Comparison of ENCODE assay signal across 19 cellular contexts in the genomic region with DNA sequence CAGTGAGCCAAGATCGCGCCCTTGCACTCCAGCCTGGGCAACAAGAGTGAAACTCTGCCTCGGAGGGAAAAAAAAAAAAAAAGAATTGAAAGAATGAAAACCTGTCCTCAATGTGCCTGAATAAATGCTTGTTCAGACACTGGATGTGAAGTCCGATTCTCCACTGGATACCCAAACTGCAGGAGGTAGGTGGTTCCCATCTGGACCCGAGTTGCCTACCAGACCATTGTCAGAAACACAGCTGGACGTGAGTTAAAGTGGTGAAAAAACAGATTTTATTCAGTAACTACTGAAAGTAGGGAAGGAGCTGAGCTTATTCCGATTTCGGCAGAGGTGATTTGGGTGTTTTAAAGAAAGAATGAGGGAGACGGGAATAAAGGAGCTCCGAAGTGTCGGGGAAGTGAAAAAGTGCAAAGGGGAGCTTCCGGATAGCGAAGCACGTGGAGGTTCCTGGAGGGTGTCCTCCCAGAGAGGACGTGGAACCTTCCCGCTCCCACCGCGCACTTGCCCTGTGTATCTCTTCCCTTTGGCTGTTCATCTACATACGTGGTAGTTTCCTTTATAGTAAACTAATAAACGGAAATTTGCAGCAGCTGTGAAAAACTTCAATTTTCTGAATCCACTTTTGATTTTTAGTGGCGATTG. TPM values are rescaled to one million over a fixed set of nuclear protein-coding genes. Genes with fewer than 3 reads are reported as not detected.
DNase-seq lines count a peak whose midpoint lies in the region; ATAC-seq and TF ChIP-seq lines count a peak whose summit lies in the region.
"Had no signal": no experiment of that assay in that cellular context is flagged by ENCODE, and none has a peak within 500 bp of the region (broad histone marks: within the 10 kb centered on the region; RNA-seq: fewer than 3 reads in every experiment).

No MANE protein-coding gene starts in this region.

- no peaks in the 10 kb centered on the region for H3K36me3 ChIP-seq in DOHH2 (ENCODE audit: control insufficient read depth, low read length)
- H3K36me3 ChIP-seq in MM.1S (replicated peaks; ENCODE audit: insufficient read depth, low read length), result no peaks in the 10 kb centered on the region
- H3K36me3 ChIP-seq in fibroblast of lung (ENCODE audit: control insufficient read depth, insufficient read depth, low read length), result no peaks in the 10 kb centered on the region

- H3K9me2 ChIP-seq in DOHH2 (replicated peaks; ENCODE audit: control insufficient read depth, low read length) (no peaks in the 10 kb centered on the region), MM.1S (replicated peaks; ENCODE audit: insufficient read depth, low read length) (no peaks in the 10 kb centered on the region)

- no peak for DNase-seq in activated CD4-positive, alpha-beta T cell treated with anti-CD3 and anti-CD28 coated beads, Interleukin-2, amount 10 ng/mL, durations not matched to agents 7 days and 5 days
- no peak for DNase-seq in activated CD4-positive, alpha-beta T cell treated with anti-CD3 and anti-CD28 coated beads, Interleukin-2, amount 50 U/mL, for 48 hours
- DNase-seq in MM.1S (no peak), fibroblast of lung (ENCODE audit: low read depth in 2 of 2) (no peak)
- DNase-seq: DMS153; EL; HCEC 1CT; NCI-H1417 treated with DMSO at 0.1 percent for 48 hours; NCI-H1930; NCI-H446; NCI-H69; NK-92 treated with Interleukin-12 subunit alpha and Interleukin-12 subunit beta, amount 100 ng/mL, for 24 hours; SHP77 had no signal

- H3K4me1 ChIP-seq in DOHH2 (ENCODE audit: control insufficient read depth, low read length) (no peaks in the 10 kb centered on the region; the same call in 1 of the 2 replicates), MM.1S (ENCODE audit: low read length) (no peaks in the 10 kb centered on the region), fibroblast of lung (ENCODE audit: control insufficient read depth, extremely low read depth, insufficient read depth, low read length) (no peaks in the 10 kb centered on the region)
- H3K4me1 ChIP-seq: A549 had no signal

- peak overlapping the region; percentile 22; the same call in 1 of the 2 replicates for H3K4me2 ChIP-seq in DOHH2 (ENCODE audit: low read length)
- H3K4me2 ChIP-seq in MM.1S (ENCODE audit: low read depth, low read length), result peak overlapping the region; percentile 25
- H3K4me2 ChIP-seq in fibroblast of lung (ENCODE audit: extremely low read depth, insufficient read depth, low read length), result peak overlapping the region; percentile 9
- H3K4me2 ChIP-seq: A549 had no signal

- POLR2A ChIA-PET in activated CD4-positive, alpha-beta T cell treated with anti-CD3 and anti-CD28 coated beads, Interleukin-2, amount 10 ng/mL, durations not matched to agents 7 days and 5 days (lab: Charles Lee), result interaction anchor here (0.6 kb wide), 1 partner anchor 10 kb away, joined by 3 read pairs; no protein-coding TSS in a partner anchor

- no peak overlapping the region for H3K4me3 Mint-ChIP-seq in activated CD4-positive, alpha-beta T cell treated with anti-CD3 and anti-CD28 coated beads, Interleukin-2, amount 10 ng/mL, durations not matched to agents 7 days and 5 days

- H3K4me3 ChIP-seq in DOHH2 (ENCODE audit: low read length) (0 out of 2 replicates have a peak overlapping the region, but pooled peaks have one; percentile 24), MM.1S (ENCODE audit: low read length) (peak overlapping the region; percentile 39; the same call in 1 of the 2 replicates), fibroblast of lung (replicated peaks in 1 of 4; ENCODE audit: control extremely low read depth in 1 of 4, insufficient read depth in 1 of 4, low read depth in 3 of 4, low read length in 4 of 4) (no peak overlapping the region)
- H3K4me3 ChIP-seq: A549 had no signal

- peaks cover 2% of the 10 kb centered on the region for H3K9me3 Mint-ChIP-seq in activated CD4-positive, alpha-beta T cell treated with anti-CD3 and anti-CD28 coated beads, Interleukin-2, amount 10 ng/mL, durations not matched to agents 7 days and 5 days

- ATAC-seq in GM21360 (IDR thresholded peaks at IDR 0.05; ENCODE audit: unreplicated experiment) (no peak), HG03521 (IDR thresholded peaks at IDR 0.05; ENCODE audit: unreplicated experiment) (no peak)
- no peak for ATAC-seq in activated CD4-positive, CD25-positive, alpha-beta regulatory T cell treated with anti-CD3 and anti-CD28 coated beads, Interleukin-2, amount 50 U/mL, for 24 hours
- ATAC-seq: A549 had no signal

- TF ChIP-seq CTCF in DOHH2 (IDR thresholded peaks at IDR 0.05; ENCODE audit: low read depth, low read length, poor library complexity, severe bottlenecking), result no peak
- TF ChIP-seq CTCF in MM.1S (IDR thresholded peaks at IDR 0.05; ENCODE audit: low read length), result no peak
- no peak for TF ChIP-seq CTCF in fibroblast of lung (conservative IDR thresholded peaks at IDR 0.05 in 1 of 2, IDR thresholded peaks at IDR 0.05 in 1 of 2; ENCODE audit: low read depth in 1 of 2, low read length in 2 of 2)

- H3K36me3 Mint-ChIP-seq in activated CD4-positive, alpha-beta T cell treated with anti-CD3 and anti-CD28 coated beads, Interleukin-2, amount 10 ng/mL, durations not matched to agents 7 days and 5 days (ENCODE audit: low read depth), result no peaks in the 10 kb centered on the region

- H3K4me1 Mint-ChIP-seq in activated CD4-positive, alpha-beta T cell treated with anti-CD3 and anti-CD28 coated beads, Interleukin-2, amount 10 ng/mL, durations not matched to agents 7 days and 5 days, result peaks cover 9% of the 10 kb centered on the region

- CTCF ChIA-PET in activated CD4-positive, alpha-beta T cell treated with anti-CD3 and anti-CD28 coated beads, Interleukin-2, amount 10 ng/mL, durations not matched to agents 7 days and 5 days (lab: Charles Lee), result interaction anchor here (0.6 to 1.9 kb wide), 3 partner anchors 10 to 20 kb away, joined by 3 to 8 read pairs (median 6); no protein-coding TSS in a partner anchor

- H2AFZ ChIP-seq in MM.1S (ENCODE audit: low read length) (no peak overlapping the region), fibroblast of lung (ENCODE audit: low read length) (no peak overlapping the region)

- H4K20me1 ChIP-seq in DOHH2 (ENCODE audit: control insufficient read depth, insufficient read depth, low read depth, low read length) (no peaks in the 10 kb centered on the region), MM.1S (ENCODE audit: insufficient read depth, low read length) (no peaks in the 10 kb centered on the region), fibroblast of lung (ENCODE audit: control insufficient read depth, extremely low read depth, insufficient read depth, low read length) (no peaks in the 10 kb centered on the region)

- H3F3A ChIP-seq in DOHH2 (ENCODE audit: control insufficient read depth, insufficient read depth), result no peaks in the 10 kb centered on the region
- H3F3A ChIP-seq in MM.1S (ENCODE audit: insufficient read depth, low read length), result no peaks in the 10 kb centered on the region

- H3K9ac ChIP-seq in MM.1S (ENCODE audit: low read length) (no peak overlapping the region), fibroblast of lung (ENCODE audit: insufficient read depth, low read length) (no peak overlapping the region)

- H3K79me2 ChIP-seq in DOHH2 (ENCODE audit: control insufficient read depth, low read length) (no peaks in the 10 kb centered on the region), MM.1S (ENCODE audit: low read length) (no peaks in the 10 kb centered on the region), fibroblast of lung (ENCODE audit: control insufficient read depth, insufficient read depth, low read length) (no peaks in the 10 kb centered on the region)

- H3K27ac Mint-ChIP-seq in activated CD4-positive, alpha-beta T cell treated with anti-CD3 and anti-CD28 coated beads, Interleukin-2, amount 10 ng/mL, durations not matched to agents 7 days and 5 days, result peak overlapping the region; percentile 0

- H3K27me3 ChIP-seq in DOHH2 (ENCODE audit: control insufficient read depth, low read length), result peaks cover 80% of the 10 kb centered on the region
- no peaks in the 10 kb centered on the region for H3K27me3 ChIP-seq in MM.1S (replicated peaks; ENCODE audit: insufficient read depth, low read length)
- H3K27me3 ChIP-seq in fibroblast of lung (ENCODE audit: control insufficient read depth, insufficient read depth, low read length), result peaks cover 39% of the 10 kb centered on the region

- no peaks in the 10 kb centered on the region for H3K9me3 ChIP-seq in DOHH2 (ENCODE audit: control insufficient read depth, insufficient read depth, low read length)
- H3K9me3 ChIP-seq in MM.1S (replicated peaks; ENCODE audit: insufficient read depth, low read length), result no peaks in the 10 kb centered on the region
- no peaks in the 10 kb centered on the region for H3K9me3 ChIP-seq in fibroblast of lung (ENCODE audit: control insufficient read depth, insufficient read depth, low read depth, low read length)
- H3K9me3 ChIP-seq: A549 had no signal

- H3K27me3 Mint-ChIP-seq in activated CD4-positive, alpha-beta T cell treated with anti-CD3 and anti-CD28 coated beads, Interleukin-2, amount 10 ng/mL, durations not matched to agents 7 days and 5 days, result peaks cover 84% of the 10 kb centered on the region

- H3K27ac ChIP-seq in DOHH2 (ENCODE audit: low read depth, low read length) (no peak overlapping the region), MM.1S (ENCODE audit: low read length) (no peak overlapping the region), fibroblast of lung (ENCODE audit: insufficient read depth, low read length) (no peak overlapping the region)
- H3K27ac ChIP-seq: A549, C4-2B had no signal

RNA-seq across cellular contexts. Expression of a gene that starts 10.4 kb away (rescaled TPM):
- total RNA-seq in activated CD4-positive, alpha-beta T cell treated with anti-CD3 and anti-CD28 coated beads, Interleukin-2, amount 10 ng/mL, durations not matched to agents 7 days and 5 days, result 10 to 100 TPM in 1 of 2 experiments, 1 to 10 TPM in 1; 9.7 to 12.4 TPM
- total RNA-seq in fibroblast of lung, result 11.6 TPM in 2 replicates
- polyA plus RNA-seq in fibroblast of lung, result 2.4 and 6.3 TPM in 2 replicates
- 1.5 and 3.1 TPM in 2 replicates for polyA plus RNA-seq in fibroblast of lung (2012)
- polyA minus RNA-seq in fibroblast of lung (ENCODE audit: low replicate concordance), result 0.07 and 1.4 TPM in 2 replicates

Comparison
In these comparisons a context has a peak if more than half of its experiments do, and no peak if none do; other contexts are left out.
1. H3K4me3 ChIP-seq: peak in DOHH2 (single experiment) and MM.1S (single experiment); none in fibroblast of lung (0 of 4).
2. Peak in every context shown above with its lines, with median percentiles within 50 percentile points of each other: H3K4me2 ChIP-seq.